ENCODE assay signal across 19 cellular contexts in genomic region chr13:82879921-82880320, GRCh38.
"Had no signal": no experiment of that assay in that cellular context is flagged by ENCODE, and none has a peak within 500 bp of the region (broad histone marks: within the 10 kb centered on the region; RNA-seq: fewer than 3 reads in every experiment).

No MANE protein-coding gene starts in this region.

- H3K27me3 ChIP-seq: gastrocnemius medialis, heart right ventricle, stomach, transverse colon had no signal

- H3K4me1 ChIP-seq: gastrocnemius medialis, heart right ventricle, stomach, transverse colon had no signal

- H3K27me3 Mint-ChIP-seq: naive B cell; stimulated activated naive B cell treated with anti-CD40 and anti-IgM and Interleukin-4, amounts not matched to agents 10 μg/mL and 1 μg/mL and 100 μg/mL, for 72 hours had no signal

- H3K4me3 Mint-ChIP-seq: naive B cell; nephron; stimulated activated naive B cell treated with anti-CD40 and anti-IgM and Interleukin-4, amounts not matched to agents 10 μg/mL and 1 μg/mL and 100 μg/mL, for 72 hours had no signal

- H3K36me3 Mint-ChIP-seq: naive B cell; stimulated activated naive B cell treated with anti-CD40 and anti-IgM and Interleukin-4, amounts not matched to agents 10 μg/mL and 1 μg/mL and 100 μg/mL, for 72 hours had no signal

- H3K9me3 ChIP-seq: gastrocnemius medialis, heart right ventricle, thoracic aorta, transverse colon had no signal

- H3K4me3 ChIP-seq: dorsolateral prefrontal cortex, gastrocnemius medialis, heart right ventricle, skin epidermis, stomach, thoracic aorta, transverse colon had no signal

- H3K36me3 ChIP-seq: gastrocnemius medialis, heart right ventricle, stomach, thoracic aorta, transverse colon had no signal

- H3K4me1 Mint-ChIP-seq: naive B cell; nephron; stimulated activated naive B cell treated with anti-CD40 and anti-IgM and Interleukin-4, amounts not matched to agents 10 μg/mL and 1 μg/mL and 100 μg/mL, for 72 hours had no signal

- DNase-seq: cortex of kidney; dorsolateral prefrontal cortex; effector CD8-positive, alpha-beta T cell; gastrocnemius medialis; heart right ventricle; hypothalamus; kidney glomerular epithelial cell; mesendoderm; naive B cell; posterior cingulate gyrus; stimulated activated CD4-positive, alpha-beta T cell treated with anti-CD3 and anti-CD28 coated beads, Interleukin-2, amount 100 ng/mL, for 24 hours; stimulated activated CD4-positive, alpha-beta T cell treated with anti-CD3 and anti-CD28 coated beads, Interleukin-4, amount 100 ng/mL, for 4 hours; stimulated activated naive B cell treated with anti-CD40 and anti-IgM and Interleukin-4, amounts not matched to agents 10 μg/mL and 1 μg/mL and 100 μg/mL, for 72 hours; stomach; substantia nigra; transverse colon had no signal

- H3K27ac Mint-ChIP-seq: naive B cell; nephron; stimulated activated naive B cell treated with anti-CD40 and anti-IgM and Interleukin-4, amounts not matched to agents 10 μg/mL and 1 μg/mL and 100 μg/mL, for 72 hours had no signal

- H3K27ac ChIP-seq: dorsolateral prefrontal cortex, gastrocnemius medialis, heart right ventricle, skin epidermis, stomach, thoracic aorta, transverse colon had no signal
